Comparison of ENCODE assay signal across 1 cellular context in the genomic region with DNA sequence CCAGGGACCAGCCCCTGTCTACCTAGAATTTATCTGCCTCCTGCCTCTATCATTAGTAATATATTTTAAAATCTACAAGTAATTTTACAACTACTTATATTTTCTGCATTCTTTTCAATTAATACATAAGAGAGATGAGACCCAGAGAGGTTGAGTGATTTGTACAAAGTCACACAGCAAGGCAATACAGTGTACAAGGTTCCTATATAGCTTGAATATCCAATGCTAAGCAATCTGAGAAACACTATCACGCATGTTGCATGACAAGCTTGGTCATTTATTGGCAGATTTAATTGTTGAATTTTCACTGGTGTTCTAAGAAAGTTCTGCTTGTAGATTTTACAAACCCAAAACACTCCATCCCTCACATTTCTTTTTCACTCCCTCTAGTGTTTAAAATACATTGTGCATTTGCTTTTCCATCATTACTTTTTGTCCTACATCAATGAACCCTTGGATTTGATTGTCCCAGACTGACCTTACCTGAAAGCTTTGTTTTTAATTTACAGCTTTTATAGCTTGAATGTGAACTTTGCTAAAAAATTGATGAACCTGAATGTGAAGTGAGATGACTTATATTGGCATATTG.
TF ChIP-seq lines count a peak whose summit lies in the region.

No MANE protein-coding gene starts in this region.

TF ChIP-seq in WTC11, 78 proteins besides CTCF, POLR2A, EP300 and RAD21 (continued from another document):
- TF ChIP-seq, protein P1, sequence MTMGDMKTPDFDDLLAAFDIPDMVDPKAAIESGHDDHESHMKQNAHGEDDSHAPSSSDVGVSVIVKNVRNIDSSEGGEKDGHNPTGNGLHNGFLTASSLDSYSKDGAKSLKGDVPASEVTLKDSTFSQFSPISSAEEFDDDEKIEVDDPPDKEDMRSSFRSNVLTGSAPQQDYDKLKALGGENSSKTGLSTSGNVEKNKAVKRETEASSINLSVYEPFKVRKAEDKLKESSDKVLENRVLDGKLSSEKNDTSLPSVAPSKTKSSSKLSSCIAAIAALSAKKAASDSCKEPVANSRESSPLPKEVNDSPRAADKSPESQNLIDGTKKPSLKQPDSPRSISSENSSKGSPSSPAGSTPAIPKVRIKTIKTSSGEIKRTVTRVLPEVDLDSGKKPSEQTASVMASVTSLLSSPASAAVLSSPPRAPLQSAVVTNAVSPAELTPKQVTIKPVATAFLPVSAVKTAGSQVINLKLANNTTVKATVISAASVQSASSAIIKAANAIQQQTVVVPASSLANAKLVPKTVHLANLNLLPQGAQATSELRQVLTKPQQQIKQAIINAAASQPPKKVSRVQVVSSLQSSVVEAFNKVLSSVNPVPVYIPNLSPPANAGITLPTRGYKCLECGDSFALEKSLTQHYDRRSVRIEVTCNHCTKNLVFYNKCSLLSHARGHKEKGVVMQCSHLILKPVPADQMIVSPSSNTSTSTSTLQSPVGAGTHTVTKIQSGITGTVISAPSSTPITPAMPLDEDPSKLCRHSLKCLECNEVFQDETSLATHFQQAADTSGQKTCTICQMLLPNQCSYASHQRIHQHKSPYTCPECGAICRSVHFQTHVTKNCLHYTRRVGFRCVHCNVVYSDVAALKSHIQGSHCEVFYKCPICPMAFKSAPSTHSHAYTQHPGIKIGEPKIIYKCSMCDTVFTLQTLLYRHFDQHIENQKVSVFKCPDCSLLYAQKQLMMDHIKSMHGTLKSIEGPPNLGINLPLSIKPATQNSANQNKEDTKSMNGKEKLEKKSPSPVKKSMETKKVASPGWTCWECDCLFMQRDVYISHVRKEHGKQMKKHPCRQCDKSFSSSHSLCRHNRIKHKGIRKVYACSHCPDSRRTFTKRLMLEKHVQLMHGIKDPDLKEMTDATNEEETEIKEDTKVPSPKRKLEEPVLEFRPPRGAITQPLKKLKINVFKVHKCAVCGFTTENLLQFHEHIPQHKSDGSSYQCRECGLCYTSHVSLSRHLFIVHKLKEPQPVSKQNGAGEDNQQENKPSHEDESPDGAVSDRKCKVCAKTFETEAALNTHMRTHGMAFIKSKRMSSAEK (CRISPR knock-in tag; IDR thresholded peaks at IDR 0.05; ENCODE audit: borderline replicate concordance): no peak
TF ChIP-seq in WTC11: peak in this region for 1.
